ENCODE assay signal across 1 cellular context in the genomic region with DNA sequence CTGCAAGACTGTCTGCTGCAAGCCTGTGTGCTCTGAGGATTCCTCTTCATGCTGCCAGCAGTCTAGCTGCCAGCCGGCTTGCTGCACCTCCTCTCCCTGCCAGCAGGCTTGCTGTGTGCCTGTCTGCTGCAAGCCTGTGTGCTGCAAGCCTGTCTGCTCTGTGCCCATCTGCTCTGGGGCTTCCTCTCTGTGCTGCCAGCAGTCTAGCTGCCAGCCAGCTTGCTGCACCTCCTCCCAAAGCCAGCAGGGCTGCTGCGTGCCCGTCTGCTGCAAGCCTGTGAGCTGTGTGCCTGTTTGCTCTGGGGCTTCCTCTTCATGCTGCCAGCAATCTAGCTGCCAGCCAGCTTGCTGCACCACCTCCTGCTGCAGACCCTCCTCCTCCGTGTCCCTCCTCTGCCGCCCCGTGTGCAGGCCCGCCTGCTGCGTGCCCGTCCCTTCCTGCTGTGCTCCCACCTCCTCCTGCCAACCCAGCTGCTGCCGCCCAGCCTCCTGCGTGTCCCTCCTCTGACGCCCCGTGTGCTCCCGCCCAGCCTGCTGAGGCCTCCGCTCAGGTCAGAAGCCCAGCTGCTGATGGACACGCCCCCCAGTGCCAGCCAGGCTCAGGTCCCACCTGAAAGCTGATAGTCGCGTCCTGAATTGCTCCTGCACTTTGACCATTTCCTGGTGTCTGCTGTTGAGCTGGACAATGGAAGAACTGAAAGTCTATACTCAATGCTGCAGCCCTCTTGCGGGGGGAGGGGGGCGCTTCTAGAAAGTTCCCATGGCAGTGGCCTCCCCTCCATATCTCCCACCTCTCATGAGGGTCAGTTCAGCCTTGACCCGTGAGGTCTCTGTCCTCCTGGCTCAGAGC.
TF ChIP-seq lines count a peak whose summit lies in the region.

No MANE protein-coding gene starts in this region.

TF ChIP-seq in HepG2, 621 proteins besides CTCF, POLR2A, EP300 and RAD21 (continued from another document and continues in another):
- TF ChIP-seq, protein P1, sequence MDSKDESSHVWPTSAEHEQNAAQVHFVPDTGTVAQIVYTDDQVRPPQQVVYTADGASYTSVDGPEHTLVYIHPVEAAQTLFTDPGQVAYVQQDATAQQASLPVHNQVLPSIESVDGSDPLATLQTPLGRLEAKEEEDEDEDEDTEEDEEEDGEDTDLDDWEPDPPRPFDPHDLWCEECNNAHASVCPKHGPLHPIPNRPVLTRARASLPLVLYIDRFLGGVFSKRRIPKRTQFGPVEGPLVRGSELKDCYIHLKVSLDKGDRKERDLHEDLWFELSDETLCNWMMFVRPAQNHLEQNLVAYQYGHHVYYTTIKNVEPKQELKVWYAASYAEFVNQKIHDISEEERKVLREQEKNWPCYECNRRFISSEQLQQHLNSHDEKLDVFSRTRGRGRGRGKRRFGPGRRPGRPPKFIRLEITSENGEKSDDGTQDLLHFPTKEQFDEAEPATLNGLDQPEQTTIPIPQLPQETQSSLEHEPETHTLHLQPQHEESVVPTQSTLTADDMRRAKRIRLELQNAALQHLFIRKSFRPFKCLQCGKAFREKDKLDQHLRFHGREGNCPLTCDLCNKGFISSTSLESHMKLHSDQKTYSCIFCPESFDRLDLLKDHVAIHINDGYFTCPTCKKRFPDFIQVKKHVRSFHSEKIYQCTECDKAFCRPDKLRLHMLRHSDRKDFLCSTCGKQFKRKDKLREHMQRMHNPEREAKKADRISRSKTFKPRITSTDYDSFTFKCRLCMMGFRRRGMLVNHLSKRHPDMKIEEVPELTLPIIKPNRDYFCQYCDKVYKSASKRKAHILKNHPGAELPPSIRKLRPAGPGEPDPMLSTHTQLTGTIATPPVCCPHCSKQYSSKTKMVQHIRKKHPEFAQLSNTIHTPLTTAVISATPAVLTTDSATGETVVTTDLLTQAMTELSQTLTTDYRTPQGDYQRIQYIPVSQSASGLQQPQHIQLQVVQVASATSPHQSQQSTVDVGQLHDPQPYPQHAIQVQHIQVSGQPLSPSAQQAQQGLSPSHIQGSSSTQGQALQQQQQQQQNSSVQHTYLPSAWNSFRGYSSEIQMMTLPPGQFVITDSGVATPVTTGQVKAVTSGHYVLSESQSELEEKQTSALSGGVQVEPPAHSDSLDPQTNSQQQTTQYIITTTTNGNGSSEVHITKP (CRISPR knock-in tag; IDR thresholded peaks at IDR 0.05; ENCODE audit: low read depth): peak; percentile 56; the same call in 1 of the 2 replicates
- TF ChIP-seq, protein P2, sequence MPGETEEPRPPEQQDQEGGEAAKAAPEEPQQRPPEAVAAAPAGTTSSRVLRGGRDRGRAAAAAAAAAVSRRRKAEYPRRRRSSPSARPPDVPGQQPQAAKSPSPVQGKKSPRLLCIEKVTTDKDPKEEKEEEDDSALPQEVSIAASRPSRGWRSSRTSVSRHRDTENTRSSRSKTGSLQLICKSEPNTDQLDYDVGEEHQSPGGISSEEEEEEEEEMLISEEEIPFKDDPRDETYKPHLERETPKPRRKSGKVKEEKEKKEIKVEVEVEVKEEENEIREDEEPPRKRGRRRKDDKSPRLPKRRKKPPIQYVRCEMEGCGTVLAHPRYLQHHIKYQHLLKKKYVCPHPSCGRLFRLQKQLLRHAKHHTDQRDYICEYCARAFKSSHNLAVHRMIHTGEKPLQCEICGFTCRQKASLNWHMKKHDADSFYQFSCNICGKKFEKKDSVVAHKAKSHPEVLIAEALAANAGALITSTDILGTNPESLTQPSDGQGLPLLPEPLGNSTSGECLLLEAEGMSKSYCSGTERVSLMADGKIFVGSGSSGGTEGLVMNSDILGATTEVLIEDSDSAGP (CRISPR knock-in tag; IDR thresholded peaks at IDR 0.05; ENCODE audit: borderline replicate concordance): peak; percentile 78; the same call in 1 of the 2 replicates
- no peak for TF ChIP-seq EEA1 (CRISPR knock-in tag; IDR thresholded peaks at IDR 0.05; ENCODE audit: borderline replicate concordance)
- no peak for TF ChIP-seq MZF1 (CRISPR knock-in tag; IDR thresholded peaks at IDR 0.05; ENCODE audit: borderline replicate concordance)
- TF ChIP-seq MAZ (IDR thresholded peaks at IDR 0.05; ENCODE audit: borderline replicate concordance, low read depth, low read length): no peak
- TF ChIP-seq MAZ (CRISPR knock-in tag; IDR thresholded peaks at IDR 0.05; ENCODE audit: low read depth): peak; percentile 73
- TF ChIP-seq, protein P3, sequence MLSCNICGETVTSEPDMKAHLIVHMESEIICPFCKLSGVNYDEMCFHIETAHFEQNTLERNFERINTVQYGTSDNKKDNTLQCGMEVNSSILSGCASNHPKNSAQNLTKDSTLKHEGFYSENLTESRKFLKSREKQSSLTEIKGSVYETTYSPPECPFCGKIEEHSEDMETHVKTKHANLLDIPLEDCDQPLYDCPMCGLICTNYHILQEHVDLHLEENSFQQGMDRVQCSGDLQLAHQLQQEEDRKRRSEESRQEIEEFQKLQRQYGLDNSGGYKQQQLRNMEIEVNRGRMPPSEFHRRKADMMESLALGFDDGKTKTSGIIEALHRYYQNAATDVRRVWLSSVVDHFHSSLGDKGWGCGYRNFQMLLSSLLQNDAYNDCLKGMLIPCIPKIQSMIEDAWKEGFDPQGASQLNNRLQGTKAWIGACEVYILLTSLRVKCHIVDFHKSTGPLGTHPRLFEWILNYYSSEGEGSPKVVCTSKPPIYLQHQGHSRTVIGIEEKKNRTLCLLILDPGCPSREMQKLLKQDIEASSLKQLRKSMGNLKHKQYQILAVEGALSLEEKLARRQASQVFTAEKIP (CRISPR knock-in tag; IDR thresholded peaks at IDR 0.05; ENCODE audit: borderline replicate concordance): no peak
- peak; percentile 54; the same call in 1 of the 2 replicates for TF ChIP-seq REL (CRISPR knock-in tag; conservative IDR thresholded peaks at IDR 0.05)
- no peak for TF ChIP-seq BHLHE40 (IDR thresholded peaks at IDR 0.05; ENCODE audit: low read length)
- no peak for TF ChIP-seq AKAP8 (CRISPR knock-in tag; IDR thresholded peaks at IDR 0.05)
- peak; percentile 99 for TF ChIP-seq ZNF263 (CRISPR knock-in tag; IDR thresholded peaks at IDR 0.05)
- TF ChIP-seq, protein P4, sequence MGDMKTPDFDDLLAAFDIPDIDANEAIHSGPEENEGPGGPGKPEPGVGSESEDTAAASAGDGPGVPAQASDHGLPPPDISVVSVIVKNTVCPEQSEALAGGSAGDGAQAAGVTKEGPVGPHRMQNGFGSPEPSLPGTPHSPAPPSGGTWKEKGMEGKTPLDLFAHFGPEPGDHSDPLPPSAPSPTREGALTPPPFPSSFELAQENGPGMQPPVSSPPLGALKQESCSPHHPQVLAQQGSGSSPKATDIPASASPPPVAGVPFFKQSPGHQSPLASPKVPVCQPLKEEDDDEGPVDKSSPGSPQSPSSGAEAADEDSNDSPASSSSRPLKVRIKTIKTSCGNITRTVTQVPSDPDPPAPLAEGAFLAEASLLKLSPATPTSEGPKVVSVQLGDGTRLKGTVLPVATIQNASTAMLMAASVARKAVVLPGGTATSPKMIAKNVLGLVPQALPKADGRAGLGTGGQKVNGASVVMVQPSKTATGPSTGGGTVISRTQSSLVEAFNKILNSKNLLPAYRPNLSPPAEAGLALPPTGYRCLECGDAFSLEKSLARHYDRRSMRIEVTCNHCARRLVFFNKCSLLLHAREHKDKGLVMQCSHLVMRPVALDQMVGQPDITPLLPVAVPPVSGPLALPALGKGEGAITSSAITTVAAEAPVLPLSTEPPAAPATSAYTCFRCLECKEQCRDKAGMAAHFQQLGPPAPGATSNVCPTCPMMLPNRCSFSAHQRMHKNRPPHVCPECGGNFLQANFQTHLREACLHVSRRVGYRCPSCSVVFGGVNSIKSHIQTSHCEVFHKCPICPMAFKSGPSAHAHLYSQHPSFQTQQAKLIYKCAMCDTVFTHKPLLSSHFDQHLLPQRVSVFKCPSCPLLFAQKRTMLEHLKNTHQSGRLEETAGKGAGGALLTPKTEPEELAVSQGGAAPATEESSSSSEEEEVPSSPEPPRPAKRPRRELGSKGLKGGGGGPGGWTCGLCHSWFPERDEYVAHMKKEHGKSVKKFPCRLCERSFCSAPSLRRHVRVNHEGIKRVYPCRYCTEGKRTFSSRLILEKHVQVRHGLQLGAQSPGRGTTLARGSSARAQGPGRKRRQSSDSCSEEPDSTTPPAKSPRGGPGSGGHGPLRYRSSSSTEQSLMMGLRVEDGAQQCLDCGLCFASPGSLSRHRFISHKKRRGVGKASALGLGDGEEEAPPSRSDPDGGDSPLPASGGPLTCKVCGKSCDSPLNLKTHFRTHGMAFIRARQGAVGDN (CRISPR knock-in tag; IDR thresholded peaks at IDR 0.05): peak; percentile 91
- TF ChIP-seq ZSCAN21 (CRISPR knock-in tag; IDR thresholded peaks at IDR 0.05; ENCODE audit: borderline replicate concordance): no peak; the same call in 1 of the 2 replicates
- TF ChIP-seq REPIN1 (CRISPR knock-in tag; IDR thresholded peaks at IDR 0.05; ENCODE audit: borderline replicate concordance, low read depth): 0 out of 2 replicates have a peak, but pooled peaks have one; percentile 56
- peak; percentile 83 for TF ChIP-seq ZNF543 (CRISPR knock-in tag; IDR thresholded peaks at IDR 0.05)
- peak; percentile 96 for TF ChIP-seq ZMYM3 (CRISPR knock-in tag; IDR thresholded peaks at IDR 0.05)
- TF ChIP-seq SIX1 (CRISPR knock-in tag; IDR thresholded peaks at IDR 0.05; ENCODE audit: borderline replicate concordance): peak; percentile 92
- peak; percentile 44; the same call in 1 of the 2 replicates for TF ChIP-seq GATAD2A (CRISPR knock-in tag; IDR thresholded peaks at IDR 0.05)
- TF ChIP-seq, protein P5, sequence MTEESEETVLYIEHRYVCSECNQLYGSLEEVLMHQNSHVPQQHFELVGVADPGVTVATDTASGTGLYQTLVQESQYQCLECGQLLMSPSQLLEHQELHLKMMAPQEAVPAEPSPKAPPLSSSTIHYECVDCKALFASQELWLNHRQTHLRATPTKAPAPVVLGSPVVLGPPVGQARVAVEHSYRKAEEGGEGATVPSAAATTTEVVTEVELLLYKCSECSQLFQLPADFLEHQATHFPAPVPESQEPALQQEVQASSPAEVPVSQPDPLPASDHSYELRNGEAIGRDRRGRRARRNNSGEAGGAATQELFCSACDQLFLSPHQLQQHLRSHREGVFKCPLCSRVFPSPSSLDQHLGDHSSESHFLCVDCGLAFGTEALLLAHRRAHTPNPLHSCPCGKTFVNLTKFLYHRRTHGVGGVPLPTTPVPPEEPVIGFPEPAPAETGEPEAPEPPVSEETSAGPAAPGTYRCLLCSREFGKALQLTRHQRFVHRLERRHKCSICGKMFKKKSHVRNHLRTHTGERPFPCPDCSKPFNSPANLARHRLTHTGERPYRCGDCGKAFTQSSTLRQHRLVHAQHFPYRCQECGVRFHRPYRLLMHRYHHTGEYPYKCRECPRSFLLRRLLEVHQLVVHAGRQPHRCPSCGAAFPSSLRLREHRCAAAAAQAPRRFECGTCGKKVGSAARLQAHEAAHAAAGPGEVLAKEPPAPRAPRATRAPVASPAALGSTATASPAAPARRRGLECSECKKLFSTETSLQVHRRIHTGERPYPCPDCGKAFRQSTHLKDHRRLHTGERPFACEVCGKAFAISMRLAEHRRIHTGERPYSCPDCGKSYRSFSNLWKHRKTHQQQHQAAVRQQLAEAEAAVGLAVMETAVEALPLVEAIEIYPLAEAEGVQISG (CRISPR knock-in tag; IDR thresholded peaks at IDR 0.05): peak; percentile 48
- TF ChIP-seq ZNF446 (CRISPR knock-in tag; IDR thresholded peaks at IDR 0.05): no peak
- TF ChIP-seq, protein P6, sequence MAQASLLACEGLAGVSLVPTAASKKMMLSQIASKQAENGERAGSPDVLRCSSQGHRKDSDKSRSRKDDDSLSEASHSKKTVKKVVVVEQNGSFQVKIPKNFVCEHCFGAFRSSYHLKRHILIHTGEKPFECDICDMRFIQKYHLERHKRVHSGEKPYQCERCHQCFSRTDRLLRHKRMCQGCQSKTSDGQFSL (CRISPR knock-in tag; IDR thresholded peaks at IDR 0.05): 0 out of 2 replicates have a peak, but pooled peaks have one; percentile 21
- no peak for TF ChIP-seq TCF7L2 (IDR thresholded peaks at IDR 0.05; ENCODE audit: low read depth, low read length)
- TF ChIP-seq ZFP82 (CRISPR knock-in tag; IDR thresholded peaks at IDR 0.05; ENCODE audit: borderline replicate concordance): no peak
- TF ChIP-seq KLF16 (CRISPR knock-in tag; IDR thresholded peaks at IDR 0.05): no peak
- TF ChIP-seq, protein P7, sequence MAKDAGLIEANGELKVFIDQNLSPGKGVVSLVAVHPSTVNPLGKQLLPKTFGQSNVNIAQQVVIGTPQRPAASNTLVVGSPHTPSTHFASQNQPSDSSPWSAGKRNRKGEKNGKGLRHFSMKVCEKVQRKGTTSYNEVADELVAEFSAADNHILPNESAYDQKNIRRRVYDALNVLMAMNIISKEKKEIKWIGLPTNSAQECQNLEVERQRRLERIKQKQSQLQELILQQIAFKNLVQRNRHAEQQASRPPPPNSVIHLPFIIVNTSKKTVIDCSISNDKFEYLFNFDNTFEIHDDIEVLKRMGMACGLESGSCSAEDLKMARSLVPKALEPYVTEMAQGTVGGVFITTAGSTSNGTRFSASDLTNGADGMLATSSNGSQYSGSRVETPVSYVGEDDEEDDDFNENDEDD (CRISPR knock-in tag; IDR thresholded peaks at IDR 0.05; ENCODE audit: borderline replicate concordance): peak; percentile 34; the same call in 1 of the 2 replicates
- no peak for TF ChIP-seq ZBTB8A (CRISPR knock-in tag; IDR thresholded peaks at IDR 0.05; ENCODE audit: borderline replicate concordance, low read depth)
- TF ChIP-seq, protein P8, sequence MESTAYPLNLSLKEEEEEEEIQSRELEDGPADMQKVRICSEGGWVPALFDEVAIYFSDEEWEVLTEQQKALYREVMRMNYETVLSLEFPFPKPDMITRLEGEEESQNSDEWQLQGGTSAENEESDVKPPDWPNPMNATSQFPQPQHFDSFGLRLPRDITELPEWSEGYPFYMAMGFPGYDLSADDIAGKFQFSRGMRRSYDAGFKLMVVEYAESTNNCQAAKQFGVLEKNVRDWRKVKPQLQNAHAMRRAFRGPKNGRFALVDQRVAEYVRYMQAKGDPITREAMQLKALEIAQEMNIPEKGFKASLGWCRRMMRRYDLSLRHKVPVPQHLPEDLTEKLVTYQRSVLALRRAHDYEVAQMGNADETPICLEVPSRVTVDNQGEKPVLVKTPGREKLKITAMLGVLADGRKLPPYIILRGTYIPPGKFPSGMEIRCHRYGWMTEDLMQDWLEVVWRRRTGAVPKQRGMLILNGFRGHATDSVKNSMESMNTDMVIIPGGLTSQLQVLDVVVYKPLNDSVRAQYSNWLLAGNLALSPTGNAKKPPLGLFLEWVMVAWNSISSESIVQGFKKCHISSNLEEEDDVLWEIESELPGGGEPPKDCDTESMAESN (CRISPR knock-in tag; conservative IDR thresholded peaks at IDR 0.05): no peak
- no peak for TF ChIP-seq JUND (CRISPR knock-in tag; IDR thresholded peaks at IDR 0.05)
- TF ChIP-seq ELF1 (CRISPR knock-in tag; IDR thresholded peaks at IDR 0.05): peak; percentile 71
- TF ChIP-seq GLI4 (CRISPR knock-in tag; IDR thresholded peaks at IDR 0.05; ENCODE audit: borderline replicate concordance): 0 out of 2 replicates have a peak, but pooled peaks have one; percentile 57
- TF ChIP-seq ZNF605 (CRISPR knock-in tag; IDR thresholded peaks at IDR 0.05): 0 out of 2 replicates have a peak, but pooled peaks have one; percentile 14
- TF ChIP-seq KDM6A (CRISPR knock-in tag; IDR thresholded peaks at IDR 0.05; ENCODE audit: low read depth): peak; percentile 44; the same call in 1 of the 2 replicates
- TF ChIP-seq, protein P9, sequence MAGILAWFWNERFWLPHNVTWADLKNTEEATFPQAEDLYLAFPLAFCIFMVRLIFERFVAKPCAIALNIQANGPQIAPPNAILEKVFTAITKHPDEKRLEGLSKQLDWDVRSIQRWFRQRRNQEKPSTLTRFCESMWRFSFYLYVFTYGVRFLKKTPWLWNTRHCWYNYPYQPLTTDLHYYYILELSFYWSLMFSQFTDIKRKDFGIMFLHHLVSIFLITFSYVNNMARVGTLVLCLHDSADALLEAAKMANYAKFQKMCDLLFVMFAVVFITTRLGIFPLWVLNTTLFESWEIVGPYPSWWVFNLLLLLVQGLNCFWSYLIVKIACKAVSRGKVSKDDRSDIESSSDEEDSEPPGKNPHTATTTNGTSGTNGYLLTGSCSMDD (CRISPR knock-in tag; IDR thresholded peaks at IDR 0.05): no peak
